ENCODE assay signal across 27 cellular contexts in the genomic region with DNA sequence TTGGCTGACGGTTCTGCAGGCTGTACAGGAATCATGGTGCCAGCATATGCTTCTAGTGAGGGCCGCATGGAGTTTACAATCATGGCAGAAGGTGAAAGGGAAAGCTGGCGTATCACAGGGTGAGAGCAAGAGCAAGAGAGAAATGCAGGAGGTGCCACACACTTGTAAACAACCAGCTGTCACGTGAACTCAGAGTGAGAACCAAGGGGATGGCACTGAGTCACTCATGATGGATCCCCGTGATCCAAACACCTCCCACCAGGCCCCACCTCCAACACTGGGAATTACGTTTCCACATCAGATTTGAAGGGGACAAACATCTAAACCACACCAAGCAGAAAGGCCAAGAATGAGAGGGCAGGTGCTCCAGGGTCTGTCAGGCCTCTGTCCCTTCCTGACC.
"Had no signal": no experiment of that assay in that cellular context is flagged by ENCODE, and none has a peak within 500 bp of the region (broad histone marks: within the 10 kb centered on the region; RNA-seq: fewer than 3 reads in every experiment).

No MANE protein-coding gene starts in this region.

- H3K9me3 Mint-ChIP-seq: brain; natural killer cell treated with Interleukin-12 subunit alpha and Interleukin-12 subunit beta and Interleukin-15 and Interleukin-18, amount 100 ng/mL, for 72 hours had no signal

- H3K27me3 ChIP-seq: gastroesophageal sphincter, hepatocyte, right atrium auricular region, suprapubic skin, tibial artery, upper lobe of right lung had no signal

- H3K27ac Mint-ChIP-seq: activated naive CD8-positive, alpha-beta T cell; natural killer cell treated with Interleukin-12 subunit alpha and Interleukin-12 subunit beta and Interleukin-15 and Interleukin-18, amount 100 ng/mL, for 72 hours; stimulated activated naive B cell treated with anti-CD40 and anti-IgM and Interleukin-4, amounts not matched to agents 10 μg/mL and 1 μg/mL and 100 μg/mL, for 72 hours had no signal

- H3K36me3 Mint-ChIP-seq: activated naive CD8-positive, alpha-beta T cell; natural killer cell treated with Interleukin-12 subunit alpha and Interleukin-12 subunit beta and Interleukin-15 and Interleukin-18, amount 100 ng/mL, for 72 hours; stimulated activated naive B cell treated with anti-CD40 and anti-IgM and Interleukin-4, amounts not matched to agents 10 μg/mL and 1 μg/mL and 100 μg/mL, for 72 hours had no signal

- H3K9me3 ChIP-seq: gastroesophageal sphincter, left ventricle myocardium inferior, right atrium auricular region, suprapubic skin, tibial artery, upper lobe of right lung had no signal

- DNase-seq: activated CD4-positive, alpha-beta T cell treated with anti-CD3 and anti-CD28 coated beads for 4 hours; activated CD4-positive, alpha-beta T cell treated with anti-CD3 and anti-CD28 coated beads, Interleukin-2, amount 50 U/mL, for 4 hours; activated effector memory CD4-positive, alpha-beta T cell treated with Interleukin-2 at 50 U/mL for 16 hours; activated naive CD4-positive, alpha-beta T cell treated with Interleukin-2 at 50 U/mL for 16 hours; activated T-cell treated with anti-CD3 and anti-CD28 coated beads for 4 hours; aorta; caudate nucleus; effector CD4-positive, alpha-beta T cell; islet precursor cell; left ventricle myocardium inferior; mesendoderm; stimulated activated CD4-positive, alpha-beta T cell treated with anti-CD3 and anti-CD28 coated beads, Interleukin-15, amount 100 ng/mL, for 24 hours; stimulated activated CD4-positive, alpha-beta T cell treated with anti-CD3 and anti-CD28 coated beads, Interleukin-2, amount 100 ng/mL, for 24 hours; stimulated activated naive B cell treated with anti-CD40 and anti-IgM and Interleukin-4, amounts not matched to agents 10 μg/mL and 1 μg/mL and 100 μg/mL, for 72 hours; tibial artery; upper lobe of right lung had no signal

- FAIRE-seq: colon, endometrium had no signal

- H3K4me1 Mint-ChIP-seq: stimulated activated naive B cell treated with anti-CD40 and anti-IgM and Interleukin-4, amounts not matched to agents 10 μg/mL and 1 μg/mL and 100 μg/mL, for 72 hours had no signal

- H3K4me3 Mint-ChIP-seq: activated naive CD8-positive, alpha-beta T cell; brain; natural killer cell treated with Interleukin-12 subunit alpha and Interleukin-12 subunit beta and Interleukin-15 and Interleukin-18, amount 100 ng/mL, for 72 hours; stimulated activated naive B cell treated with anti-CD40 and anti-IgM and Interleukin-4, amounts not matched to agents 10 μg/mL and 1 μg/mL and 100 μg/mL, for 72 hours had no signal

- ATAC-seq: gastroesophageal sphincter; natural killer cell treated with Interleukin-12 subunit alpha and Interleukin-12 subunit beta and Interleukin-15 and Interleukin-18, amount 100 ng/mL, for 72 hours; stimulated activated naive B cell treated with anti-CD40 and anti-IgM and Interleukin-4, amounts not matched to agents 10 μg/mL and 1 μg/mL and 100 μg/mL, for 72 hours; upper lobe of right lung had no signal

- H3K27ac ChIP-seq: gastroesophageal sphincter, left ventricle myocardium inferior, right atrium auricular region, suprapubic skin, tibial artery, upper lobe of right lung, VCaP had no signal

- H3K4me2 ChIP-seq: hepatocyte had no signal

- H3K79me2 ChIP-seq: hepatocyte had no signal

- H3K27me3 Mint-ChIP-seq: brain had no signal

- H3K4me3 ChIP-seq: gastroesophageal sphincter, hepatocyte, left ventricle myocardium inferior, lung, right atrium auricular region, suprapubic skin, tibial artery, upper lobe of right lung had no signal

- H3K4me1 ChIP-seq: gastroesophageal sphincter, left ventricle myocardium inferior, right atrium auricular region, suprapubic skin, tibial artery, upper lobe of right lung had no signal

- H3K36me3 ChIP-seq: gastroesophageal sphincter, left ventricle myocardium inferior, right atrium auricular region, suprapubic skin, tibial artery, upper lobe of right lung had no signal

- H2AFZ ChIP-seq: hepatocyte had no signal
